In genomic region chr19:55015126-55015525, GRCh38 we compare ENCODE assay signal across 1 cellular context.
TF ChIP-seq lines count a peak whose summit lies in the region.

No MANE protein-coding gene starts in this region.

TF ChIP-seq in HepG2, 621 proteins besides CTCF, POLR2A, EP300 and RAD21:
- TF ChIP-seq ESRRA (CRISPR knock-in tag; IDR thresholded peaks at IDR 0.05; ENCODE audit: low read depth) (no peak), SRSF4 (IDR thresholded peaks at IDR 0.05; ENCODE audit: low read depth, low read length, poor library complexity, severe bottlenecking) (no peak), ZNF891 (CRISPR knock-in tag; IDR thresholded peaks at IDR 0.05) (no peak), NFYB (CRISPR knock-in tag; IDR thresholded peaks at IDR 0.05) (no peak), E2F2 (CRISPR knock-in tag; IDR thresholded peaks at IDR 0.05; ENCODE audit: borderline replicate concordance) (no peak), ZNF788 (CRISPR knock-in tag; IDR thresholded peaks at IDR 0.05; ENCODE audit: borderline replicate concordance) (no peak), GZF1 (CRISPR knock-in tag; IDR thresholded peaks at IDR 0.05) (no peak), TFDP1 (CRISPR knock-in tag; IDR thresholded peaks at IDR 0.05; ENCODE audit: borderline replicate concordance) (no peak), RARA (CRISPR knock-in tag; IDR thresholded peaks at IDR 0.05) (no peak), HHEX (CRISPR knock-in tag; IDR thresholded peaks at IDR 0.05) (no peak), FOXA3 (CRISPR knock-in tag; IDR thresholded peaks at IDR 0.05) (no peak), MXD4 (CRISPR knock-in tag; IDR thresholded peaks at IDR 0.05) (no peak)
